In the genomic region with DNA sequence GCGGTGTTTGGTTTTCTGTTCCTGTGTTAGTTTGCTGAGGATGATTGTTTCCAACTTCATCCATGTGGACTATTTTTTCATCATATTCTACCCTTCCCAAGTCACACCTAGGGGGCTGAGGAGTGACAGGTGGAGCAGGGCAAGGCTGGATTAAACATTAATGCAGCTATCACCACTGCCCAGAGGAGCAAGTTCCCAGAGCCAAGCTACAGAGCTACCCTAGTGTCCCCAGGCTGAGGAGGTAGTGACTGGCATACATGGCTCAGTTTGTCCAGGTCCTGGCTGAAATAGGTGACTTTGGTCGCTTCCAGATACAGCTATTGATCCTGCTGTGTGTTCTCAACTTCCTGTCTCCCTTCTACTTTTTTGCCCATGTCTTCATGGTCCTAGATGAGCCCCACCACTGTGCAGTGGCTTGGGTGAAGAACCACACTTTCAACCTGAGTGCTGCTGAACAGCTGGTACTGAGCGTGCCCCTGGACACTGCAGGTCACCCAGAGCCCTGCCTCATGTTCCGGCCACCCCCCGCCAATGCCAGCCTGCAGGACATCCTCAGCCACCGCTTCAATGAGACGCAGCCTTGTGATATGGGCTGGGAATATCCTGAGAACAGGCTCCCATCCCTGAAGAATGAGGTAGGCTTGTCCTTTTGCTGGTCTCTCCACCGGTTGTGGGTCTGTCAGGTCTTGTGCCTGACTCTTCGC, we compare ENCODE assay signal across 22 cellular contexts. TPM values are rescaled to one million over a fixed set of nuclear protein-coding genes. Genes with fewer than 3 reads are reported as not detected.
DNase-seq lines count a peak whose midpoint lies in the region; ATAC-seq, FAIRE-seq and TF ChIP-seq lines count a peak whose summit lies in the region.
"Had no signal": no experiment of that assay in that cellular context is flagged by ENCODE, and none has a peak within 500 bp of the region (broad histone marks: within the 10 kb centered on the region; RNA-seq: fewer than 3 reads in every experiment).

A gene with protein sequence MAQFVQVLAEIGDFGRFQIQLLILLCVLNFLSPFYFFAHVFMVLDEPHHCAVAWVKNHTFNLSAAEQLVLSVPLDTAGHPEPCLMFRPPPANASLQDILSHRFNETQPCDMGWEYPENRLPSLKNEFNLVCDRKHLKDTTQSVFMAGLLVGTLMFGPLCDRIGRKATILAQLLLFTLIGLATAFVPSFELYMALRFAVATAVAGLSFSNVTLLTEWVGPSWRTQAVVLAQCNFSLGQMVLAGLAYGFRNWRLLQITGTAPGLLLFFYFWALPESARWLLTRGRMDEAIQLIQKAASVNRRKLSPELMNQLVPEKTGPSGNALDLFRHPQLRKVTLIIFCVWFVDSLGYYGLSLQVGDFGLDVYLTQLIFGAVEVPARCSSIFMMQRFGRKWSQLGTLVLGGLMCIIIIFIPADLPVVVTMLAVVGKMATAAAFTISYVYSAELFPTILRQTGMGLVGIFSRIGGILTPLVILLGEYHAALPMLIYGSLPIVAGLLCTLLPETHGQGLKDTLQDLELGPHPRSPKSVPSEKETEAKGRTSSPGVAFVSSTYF (plus strand): TSS at position 209 of the 704 bp plus-strand sequence. CDS start 49 bp downstream, at position 258.

- H3K18ac ChIP-seq in H1 (ENCODE audit: extremely low read depth, low read length) = no peak within 1 kb of the TSS

- H3K4me3 Mint-ChIP-seq in activated naive CD4-positive, alpha-beta T cell treated with anti-CD3 and anti-CD28 coated beads, Interleukin-2, amount 10 ng/mL, durations not matched to agents 7 days and 5 days = no peak within 1 kb of the TSS
- no peak within 1 kb of the TSS for H3K4me3 Mint-ChIP-seq in memory B cell
- H3K4me3 Mint-ChIP-seq: GM23338 had no signal

- peak within 1 kb of the TSS; percentile 14 for H3K27ac Mint-ChIP-seq in activated naive CD4-positive, alpha-beta T cell treated with anti-CD3 and anti-CD28 coated beads, Interleukin-2, amount 10 ng/mL, durations not matched to agents 7 days and 5 days
- H3K27ac Mint-ChIP-seq in memory B cell = peak within 1 kb of the TSS; percentile 43
- H3K27ac Mint-ChIP-seq: GM23338 had no signal

- no peaks in the 10 kb centered on the region for H3K36me3 ChIP-seq in H1 (ENCODE audit: control insufficient read depth in 2 of 4, insufficient read depth in 4 of 4, low read length in 3 of 4)
- H3K36me3 ChIP-seq in thymus (ENCODE audit: control insufficient read depth, insufficient read depth) = no peaks in the 10 kb centered on the region

- H3K4me3 ChIP-seq in H1 (ENCODE audit: extremely low read depth in 1 of 4, insufficient read depth in 2 of 4, low read depth in 3 of 4, low read length in 4 of 4) (no peak within 1 kb of the TSS), thymus (ENCODE audit: low read length) (no peak within 1 kb of the TSS)
- H3K4me3 ChIP-seq: GM23338 had no signal

- H3K36me3 Mint-ChIP-seq in activated naive CD4-positive, alpha-beta T cell treated with anti-CD3 and anti-CD28 coated beads, Interleukin-2, amount 10 ng/mL, durations not matched to agents 7 days and 5 days = peaks cover 1% of the 10 kb centered on the region
- H3K36me3 Mint-ChIP-seq in memory B cell = peaks cover 10% of the 10 kb centered on the region

- H4K20me1 ChIP-seq in H1 (replicated peaks in 1 of 2; ENCODE audit: control insufficient read depth in 1 of 2, insufficient read depth in 2 of 2, low read length in 2 of 2) = no peaks in the 10 kb centered on the region

- peak within 1 kb of the TSS; percentile 58 for H3K4ac ChIP-seq in H1 (replicated peaks; ENCODE audit: insufficient read length, low read depth, low read length)

- CTCF ChIA-PET in activated naive CD4-positive, alpha-beta T cell treated with anti-CD3 and anti-CD28 coated beads, Interleukin-2, amount 10 ng/mL, durations not matched to agents 7 days and 5 days (lab: Charles Lee) = interaction anchor here (1.2 kb wide), 1 partner anchor 148 kb away, joined by 3 read pairs; no protein-coding TSS in a partner anchor
- CTCF ChIA-PET in H1 (lab: Charles Lee; ENCODE audit: partially characterized antibody) = interaction anchor here (1.0 to 1.5 kb wide), 3 partner anchors 33 to 262 kb away, joined by 3 read pairs; no protein-coding TSS in a partner anchor

- no peak within 1 kb of the TSS for H3K56ac ChIP-seq in H1 (replicated peaks; ENCODE audit: insufficient read length, low read depth, low read length)

- no peak within 1 kb of the TSS for H3K14ac ChIP-seq in H1 (ENCODE audit: insufficient read length)

- H3K9ac ChIP-seq in H1 (replicated peaks in 1 of 4; ENCODE audit: extremely low read depth in 1 of 4, low read depth in 3 of 4, low read length in 3 of 4) = no peak within 1 kb of the TSS

- no peaks in the 10 kb centered on the region for H3K79me1 ChIP-seq in H1 (ENCODE audit: low read depth, low read length)

- H2AFZ ChIP-seq in H1 (ENCODE audit: low read length) = no peak within 1 kb of the TSS
- H2AFZ ChIP-seq: GM23338 had no signal

- no peak for TF ChIP-seq RAD21 in H1 (IDR thresholded peaks at IDR 0.05 in 1 of 2, conservative IDR thresholded peaks at IDR 0.05 in 1 of 2; ENCODE audit: low read depth in 2 of 2, low read length in 2 of 2)

- H3K4me1 ChIP-seq in H1 (replicated peaks in 1 of 4; ENCODE audit: control insufficient read depth in 3 of 4, insufficient read depth in 4 of 4, low read length in 3 of 4) (peaks cover 0 to 10% (median 3%) of the 10 kb centered on the region in 4 experiments; a peak in 3 of 7 replicates), thymus (ENCODE audit: control insufficient read depth, insufficient read depth, low read length) (peaks cover 53% of the 10 kb centered on the region)

- H3K9me3 ChIP-seq in H1 (ENCODE audit: insufficient read depth in 2 of 2, low read depth in 1 of 2, low read length in 1 of 2) = no peaks in the 10 kb centered on the region
- no peaks in the 10 kb centered on the region for H3K9me3 ChIP-seq in thymus (ENCODE audit: control insufficient read depth)

- H3K27me3 ChIP-seq in H1 (replicated peaks in 1 of 4; ENCODE audit: control insufficient read depth in 3 of 4, extremely low read depth in 1 of 4, insufficient read depth in 3 of 4, low read length in 3 of 4) (no peaks in the 10 kb centered on the region; a peak in 1 of 7 replicates), thymus (ENCODE audit: control insufficient read depth, insufficient read depth) (no peaks in the 10 kb centered on the region)

- no peak for FAIRE-seq in H1 (lab: Jason Lieb, UNC)

- no peak within 1 kb of the TSS for H2AK5ac ChIP-seq in H1 (ENCODE audit: low read depth, low read length)

- TF ChIP-seq POLR2A in H1 (IDR thresholded peaks at IDR 0.05; ENCODE audit: control extremely low read depth in 1 of 2, low read depth in 2 of 2, low read length in 2 of 2) = no peak

- no peak for DNase-seq in activated naive CD4-positive, alpha-beta T cell treated with anti-CD3 and anti-CD28 coated beads, Interleukin-2, amount 10 ng/mL, durations not matched to agents 7 days and 5 days
- no peak for DNase-seq in activated naive CD4-positive, alpha-beta T cell (lab: John Stamatoyannopoulos, UW)
- no peak for DNase-seq in H1 (ENCODE audit: low read depth in 1 of 2, low spot score in 2 of 2)
- DNase-seq in memory B cell (ENCODE audit: low spot score in 2 of 2) = no peak
- DNase-seq in H4 (ENCODE audit: low spot score) = no peak
- DNase-seq in NCI-H2081 (lab: John Stamatoyannopoulos, UW) = no peak
- DNase-seq: AML-193, COR-L47, DMS 273 treated with DMSO at 0.1 percent for 48 hours, DND-41, KBM-7, NCI-H1105 treated with DMSO at 0.1 percent for 48 hours, NCI-H1694 treated with DMSO at 0.1 percent for 48 hours, NCI-H2107, NCI-H510A treated with DMSO at 0.1 percent for 48 hours, NCI-H774, SHP77 treated with DMSO at 0.1 percent for 48 hours had no signal

- POLR2A ChIA-PET in H1 (lab: Charles Lee; ENCODE audit: partially characterized antibody) = interaction anchor here (1.2 kb wide), 1 partner anchor 20 kb away, joined by 3 read pairs; no protein-coding TSS in a partner anchor

- no peak within 1 kb of the TSS for H2BK5ac ChIP-seq in H1 (ENCODE audit: low read depth, low read length)

- H3K27ac ChIP-seq in H1 (ENCODE audit: low read depth, low read length) = no peak within 1 kb of the TSS
- H3K27ac ChIP-seq in thymus (ENCODE audit: low read depth) = peak within 1 kb of the TSS; percentile 58
- H3K27ac ChIP-seq: 22Rv1 had no signal

- no peak within 1 kb of the TSS for H2BK15ac ChIP-seq in H1 (ENCODE audit: low read length)

- 0 out of 2 replicates have a peak, but pooled peaks cover 3% of the 10 kb centered on the region for H3K23me2 ChIP-seq in H1 (ENCODE audit: low read depth, low read length)

- H2BK120ac ChIP-seq in H1 (replicated peaks; ENCODE audit: low read depth, low read length) = no peak within 1 kb of the TSS

- H3K9me3 Mint-ChIP-seq in activated naive CD4-positive, alpha-beta T cell treated with anti-CD3 and anti-CD28 coated beads, Interleukin-2, amount 10 ng/mL, durations not matched to agents 7 days and 5 days = no peaks in the 10 kb centered on the region
- H3K9me3 Mint-ChIP-seq in memory B cell = peaks cover under 1% of the 10 kb centered on the region
- H3K9me3 Mint-ChIP-seq: GM23338 had no signal

- WGBS in H1 (ENCODE audit: extremely low coverage in 1 of 2, insufficient coverage in 1 of 2, insufficient read length in 1 of 2, insufficient replicate concordance in 2 of 2, low coverage in 1 of 2, low lambda C conversion rate in 2 of 2, missing lambda C conversion rate in 1 of 2), 2 experiments = 91% methylated on average over 9 of the region's 9 CpGs; no CpG with 5 or more reads in 1 of the 2 experiments
- 98% methylated on average over 9 of the region's 9 CpGs for WGBS in thymus

- no peak for TF ChIP-seq EP300 in H1 (IDR thresholded peaks at IDR 0.05; ENCODE audit: borderline replicate concordance in 1 of 2, low read depth in 2 of 2, low read length in 2 of 2)

- no peak within 1 kb of the TSS for H4K8ac ChIP-seq in H1 (ENCODE audit: extremely low read depth, insufficient read depth, low read length)

- H3K4me1 Mint-ChIP-seq in activated naive CD4-positive, alpha-beta T cell treated with anti-CD3 and anti-CD28 coated beads, Interleukin-2, amount 10 ng/mL, durations not matched to agents 7 days and 5 days = peaks cover 17% of the 10 kb centered on the region
- H3K4me1 Mint-ChIP-seq in memory B cell = peaks cover 19% of the 10 kb centered on the region

- H4K91ac ChIP-seq in H1 (replicated peaks; ENCODE audit: insufficient read length, low read length) = no peak within 1 kb of the TSS

- H4K5ac ChIP-seq in H1 (ENCODE audit: insufficient read length, low read depth, low read length) = no peak within 1 kb of the TSS

- no peak for TF ChIP-seq CTCF in H1 (IDR thresholded peaks at IDR 0.05; ENCODE audit: control extremely low read depth in 1 of 3, insufficient read depth in 1 of 3, low read depth in 1 of 3, low read length in 3 of 3)

- ATAC-seq in memory B cell (ENCODE audit: low read depth) (no peak), GM21515 (IDR thresholded peaks at IDR 0.05; ENCODE audit: unreplicated experiment) (no peak)
- ATAC-seq: GM23338 had no signal

- no peak within 1 kb of the TSS for H3K23ac ChIP-seq in H1 (ENCODE audit: insufficient read length)

- H2BK12ac ChIP-seq in H1 (ENCODE audit: low read depth, low read length) = no peak within 1 kb of the TSS

- H3K4me2 ChIP-seq in H1 (ENCODE audit: insufficient read depth in 1 of 2, low read depth in 2 of 2, low read length in 2 of 2) = no peak within 1 kb of the TSS
- H3K4me2 ChIP-seq: GM23338 had no signal

- H2BK20ac ChIP-seq in H1 (ENCODE audit: low read length) = peak within 1 kb of the TSS; percentile 48; the same call in 1 of the 2 replicates

- H3K79me2 ChIP-seq in H1 (ENCODE audit: control insufficient read depth in 1 of 2, insufficient read depth in 2 of 2, low read length in 2 of 2) = no peaks in the 10 kb centered on the region

- H3K27me3 Mint-ChIP-seq in activated naive CD4-positive, alpha-beta T cell treated with anti-CD3 and anti-CD28 coated beads, Interleukin-2, amount 10 ng/mL, durations not matched to agents 7 days and 5 days = no peaks in the 10 kb centered on the region
- H3K27me3 Mint-ChIP-seq in memory B cell = no peaks in the 10 kb centered on the region

RNA-seq across cellular contexts. Expression of the gene that starts here (rescaled TPM):
- total RNA-seq in H1 (2021; fragmentation: NEBNext Ultra II Directional; extraction: Animal tissue kit (Norgen Biotek cat#: 25700)) = 0.41 and 0.54 TPM in 2 replicates
- polyA plus RNA-seq in H1 (2011; rRNA removed) = 0.05 and 0.06 TPM in 2 replicates
- polyA plus RNA-seq in H1 (2011; cell fraction: cytosol; rRNA removed) = 0.09 TPM
- polyA plus RNA-seq in H1 (2011; cell fraction: nucleus; rRNA removed) = 0.76 TPM
- 0.20 to 0.28 TPM in 2 of 4 replicates, not detected in the others for polyA plus RNA-seq in H1 (2012, experiment 1 of 2)
- polyA plus RNA-seq in H1 (2012, experiment 2 of 2) = not detected
- 0.12 TPM for polyA plus RNA-seq in H1 (2013, experiment 1 of 2)
- 0.09 TPM for polyA plus RNA-seq in H1 (2013, experiment 2 of 2)
- 0.46 and 1.1 TPM in 2 replicates for polyA minus RNA-seq in H1 (2011; rRNA and poly(A)+ RNA removed)
- polyA minus RNA-seq in H1 (2011; cell fraction: cytosol; rRNA and poly(A)+ RNA removed) = not detected
- 1.7 TPM for polyA minus RNA-seq in H1 (2011; cell fraction: nucleus; rRNA and poly(A)+ RNA removed)
- 0.07 TPM for polyA plus RNA-seq in thymus
- 0.10 TPM in 1 of 2 replicates, not detected in the other for total RNA-seq in H4 (2014; rRNA removed; shearing (Covaris generic))
- total RNA-seq: G401 had no signal
